Comparison of ENCODE assay signal across 13 cellular contexts in the genomic region with DNA sequence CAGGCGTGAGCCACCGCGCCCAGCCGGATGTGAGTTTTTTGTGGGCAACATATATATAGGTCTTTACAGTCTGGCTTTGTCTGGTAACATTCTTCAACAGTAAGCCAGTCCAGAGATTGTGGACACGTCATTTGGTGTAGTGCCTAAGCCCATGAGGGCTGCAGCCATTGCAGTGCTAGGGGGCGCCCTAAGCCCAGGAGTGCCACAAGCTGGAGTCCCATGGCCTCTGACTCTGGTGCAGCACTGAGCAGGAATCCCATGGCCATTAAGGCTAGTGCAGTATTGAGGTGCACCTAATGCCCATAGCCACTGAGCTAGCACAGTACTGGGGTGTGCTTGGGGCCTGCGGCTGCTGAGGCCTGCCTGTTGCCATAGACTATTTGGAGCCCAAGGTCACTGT.
DNase-seq lines count a peak whose midpoint lies in the region; ATAC-seq, FAIRE-seq and TF ChIP-seq lines count a peak whose summit lies in the region.
"Had no signal": no experiment of that assay in that cellular context is flagged by ENCODE, and none has a peak within 500 bp of the region (broad histone marks: within the 10 kb centered on the region; RNA-seq: fewer than 3 reads in every experiment).

No MANE protein-coding gene starts in this region.

- H3K4me1 ChIP-seq in PC-9 (replicated peaks; ENCODE audit: insufficient read depth) (no peaks in the 10 kb centered on the region), iPS DF 6.9 (ENCODE audit: control insufficient read depth, insufficient read depth, low read length) (no peaks in the 10 kb centered on the region)
- H3K4me1 ChIP-seq: right lobe of liver had no signal

- no peaks in the 10 kb centered on the region for H3K9me2 ChIP-seq in PC-9 (ENCODE audit: insufficient read depth)

- POLR2A ChIA-PET in PC-9 (lab: Charles Lee; ENCODE audit: unreplicated experiment): no interaction called here

- peak; percentile 8 for TF ChIP-seq CTCF in D721Med (IDR thresholded peaks at IDR 0.05; ENCODE audit: insufficient read depth, missing control alignments)
- peak; percentile 35; the same call in 1 of the 2 replicates for TF ChIP-seq CTCF in PC-9 (conservative IDR thresholded peaks at IDR 0.05)

- H3K9me3 ChIP-seq in PC-9 (ENCODE audit: insufficient read depth, low read depth) (no peaks in the 10 kb centered on the region), iPS DF 6.9 (ENCODE audit: control insufficient read depth, insufficient read depth, low read length) (no peaks in the 10 kb centered on the region)
- H3K9me3 ChIP-seq: right lobe of liver had no signal

- H2AFZ ChIP-seq in PC-9: no peak overlapping the region

- BruUV-seq in PC-9 (replicated peaks; lab: Mats Ljungman, UMichigan): no TSS peak

- no peaks in the 10 kb centered on the region for H3F3A ChIP-seq in PC-9 (ENCODE audit: insufficient read depth, low read depth)

- H3K27ac ChIP-seq in PC-9: no peak overlapping the region
- no peak overlapping the region for H3K27ac ChIP-seq in iPS DF 6.9 (ENCODE audit: low read length)
- H3K27ac ChIP-seq: right lobe of liver had no signal

- H3K36me3 ChIP-seq in H7 (replicated peaks; ENCODE audit: control insufficient read depth, insufficient read depth, low read length): no peaks in the 10 kb centered on the region
- H3K36me3 ChIP-seq in PC-9 (ENCODE audit: low read depth): no peaks in the 10 kb centered on the region
- no peaks in the 10 kb centered on the region for H3K36me3 ChIP-seq in iPS DF 6.9 (ENCODE audit: control insufficient read depth, insufficient read depth, low read length)
- H3K36me3 ChIP-seq: right lobe of liver had no signal

- CTCF ChIA-PET in PC-9 (lab: Charles Lee): no interaction called here

- FAIRE-seq in D721Med (lab: Jason Lieb, UNC): no peak

- DNase-seq in D721Med (ENCODE audit: insufficient read length, low spot score): no peak
- DNase-seq in H7: peak; percentile 67
- DNase-seq in PC-9: peak; percentile 1 to 35
- peak; percentile 9 for DNase-seq in iPS DF 6.9 (ENCODE audit: low read depth, low spot score)
- DNase-seq in COR-L47 (lab: John Stamatoyannopoulos, UW): no peak
- DNase-seq: activated CD4-positive, alpha-beta T cell treated with anti-CD3 and anti-CD28 coated beads, Interleukin-2, amount 50 U/mL, for 4 hours; activated naive CD4-positive, alpha-beta T cell treated with Interleukin-2 at 50 U/mL for 16 hours; effector memory CD8-positive, alpha-beta T cell; IMR-90; NCI-H187 treated with DMSO at 0.1 percent for 48 hours; right lobe of liver had no signal

- H3K4me3 ChIP-seq in H7 (ENCODE audit: insufficient read depth, low read depth, low read length) (no peak overlapping the region), PC-9 (no peak overlapping the region), iPS DF 6.9 (ENCODE audit: low read length) (no peak overlapping the region)
- H3K4me3 ChIP-seq: right lobe of liver had no signal

- ATAC-seq in GM19452 (IDR thresholded peaks at IDR 0.05; ENCODE audit: unreplicated experiment) (no peak), GM19467 (IDR thresholded peaks at IDR 0.05; ENCODE audit: unreplicated experiment) (no peak)
- ATAC-seq: effector memory CD8-positive, alpha-beta T cell had no signal

- no peaks in the 10 kb centered on the region for H3K27me3 ChIP-seq in H7 (ENCODE audit: control insufficient read depth, insufficient read depth, low read length)
- no peaks in the 10 kb centered on the region for H3K27me3 ChIP-seq in PC-9 (ENCODE audit: insufficient read depth, low read depth)
- H3K27me3 ChIP-seq in iPS DF 6.9 (ENCODE audit: control insufficient read depth, insufficient read depth, low read length): no peaks in the 10 kb centered on the region
- H3K27me3 ChIP-seq: right lobe of liver had no signal

- no CpG with 5 or more reads among the region's 7 CpGs for WGBS in iPS DF 6.9 (ENCODE audit: insufficient coverage, insufficient read length)

- no peaks in the 10 kb centered on the region for H4K20me1 ChIP-seq in PC-9 (ENCODE audit: insufficient read depth)

- intact Hi-C loops in PC-9 (cut with micrococcal nuclease; ENCODE audit: unreplicated experiment): no loop called here

- H3K4me2 ChIP-seq in PC-9: no peak overlapping the region

- no peaks in the 10 kb centered on the region for H3K79me2 ChIP-seq in PC-9 (ENCODE audit: low read depth)

Comparison
In these comparisons a context has a peak if more than half of its experiments do, and no peak if none do; other contexts are left out.
1. DNase-seq: peak in H7 (single experiment), PC-9 (2 of 2) and iPS DF 6.9 (single experiment); none in D721Med (single experiment) and COR-L47 (single experiment).